Comparison of ENCODE assay signal across 10 cellular contexts in the genomic region with DNA sequence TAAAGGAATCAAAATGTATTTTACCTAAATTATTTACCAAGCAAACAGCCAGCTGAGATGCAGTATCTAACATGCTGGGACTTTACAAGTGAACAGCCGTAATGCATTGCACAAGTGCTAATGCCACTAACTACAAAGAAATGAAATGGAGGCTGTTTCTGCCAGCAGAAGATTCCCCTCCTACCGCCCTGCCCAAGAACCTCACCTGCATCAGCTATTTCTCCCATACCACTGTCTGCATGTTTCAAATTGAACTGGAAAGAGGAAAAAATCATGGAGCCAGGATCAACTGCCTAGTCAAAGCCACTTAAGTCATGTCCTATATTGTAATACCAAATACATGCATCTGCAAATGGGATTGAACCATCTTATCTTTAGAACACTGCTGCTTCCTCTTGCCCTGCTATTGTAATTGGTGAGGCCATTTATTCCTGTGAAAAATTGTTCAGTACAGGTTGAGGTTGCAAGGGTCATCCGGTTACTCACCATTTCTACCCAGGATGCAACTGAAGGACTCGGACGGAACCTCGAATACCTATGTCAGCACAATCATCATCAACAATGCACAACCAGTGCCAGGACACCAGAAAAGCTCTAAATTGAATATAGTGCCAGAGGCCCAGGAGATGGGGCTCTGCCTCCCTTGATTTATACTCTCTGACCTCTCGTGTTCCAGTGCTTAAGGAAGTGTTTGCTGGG. TPM values are rescaled to one million over a fixed set of nuclear protein-coding genes. Genes with fewer than 3 reads are reported as not detected.
DNase-seq lines count a peak whose midpoint lies in the region; ATAC-seq and TF ChIP-seq lines count a peak whose summit lies in the region.
"Had no signal": no experiment of that assay in that cellular context is flagged by ENCODE, and none has a peak within 500 bp of the region (broad histone marks: within the 10 kb centered on the region; RNA-seq: fewer than 3 reads in every experiment).

No MANE protein-coding gene starts in this region.

- H3K4me1 ChIP-seq in ACC112 (ENCODE audit: control insufficient read depth, insufficient read depth, low read length, unreplicated experiment) (peaks cover 70% of the 10 kb centered on the region), SJCRH30 (peaks cover 45% of the 10 kb centered on the region), fibroblast of lung (ENCODE audit: control insufficient read depth, extremely low read depth, insufficient read depth, low read length) (peaks cover 40% of the 10 kb centered on the region)

- peaks cover 46% of the 10 kb centered on the region for H3K4me1 Mint-ChIP-seq in nephron progenitor cell

- peak overlapping the region; percentile 98 for H3K27ac ChIP-seq in ACC112 (ENCODE audit: low read depth, low read length)
- H3K27ac ChIP-seq in SJCRH30, result peak overlapping the region; percentile 92
- H3K27ac ChIP-seq in fibroblast of lung (ENCODE audit: insufficient read depth, low read length), result peak overlapping the region; percentile 93

- DNase-seq in SJCRH30 (no peak), fibroblast of lung (ENCODE audit: low read depth in 2 of 2) (peak in 1 of 2 donors; percentile 85), nephron progenitor cell (no peak), GM13977 (ENCODE audit: low spot score) (no peak), NCI-H345 (lab: John Stamatoyannopoulos, UW) (no peak), pons (ENCODE audit: low spot score) (no peak)
- DNase-seq: activated naive CD8-positive, alpha-beta T cell treated with anti-CD3 and anti-CD28 coated beads, Interleukin-2, amount 10 ng/mL, durations not matched to agents 7 days and 5 days; NCI-H1105 had no signal

- in situ Hi-C loops in GM13977 (cut with MboI; ENCODE audit: low pct_unique_long_range_greater_than_20kb, low sequenced_read_pairs, unreplicated experiment), result no loop called here

- H3K4me2 ChIP-seq in fibroblast of lung (ENCODE audit: extremely low read depth, insufficient read depth, low read length), result no peak overlapping the region

- no peak overlapping the region for H3K4me3 Mint-ChIP-seq in nephron progenitor cell
- H3K4me3 Mint-ChIP-seq: activated naive CD8-positive, alpha-beta T cell treated with anti-CD3 and anti-CD28 coated beads, Interleukin-2, amount 10 ng/mL, durations not matched to agents 7 days and 5 days had no signal

- H3K9me3 Mint-ChIP-seq in nephron progenitor cell, result peaks cover 19% of the 10 kb centered on the region
- H3K9me3 Mint-ChIP-seq: activated naive CD8-positive, alpha-beta T cell treated with anti-CD3 and anti-CD28 coated beads, Interleukin-2, amount 10 ng/mL, durations not matched to agents 7 days and 5 days had no signal

- H3K27me3 ChIP-seq in ACC112 (ENCODE audit: insufficient read depth, low read length), result no peaks in the 10 kb centered on the region
- no peaks in the 10 kb centered on the region for H3K27me3 ChIP-seq in SJCRH30
- H3K27me3 ChIP-seq in fibroblast of lung (ENCODE audit: control insufficient read depth, insufficient read depth, low read length), result no peaks in the 10 kb centered on the region

- H3K27me3 Mint-ChIP-seq in nephron progenitor cell (ENCODE audit: low read depth, poor library complexity), result no peaks in the 10 kb centered on the region
- H3K27me3 Mint-ChIP-seq: activated naive CD8-positive, alpha-beta T cell treated with anti-CD3 and anti-CD28 coated beads, Interleukin-2, amount 10 ng/mL, durations not matched to agents 7 days and 5 days had no signal

- peaks cover 6% of the 10 kb centered on the region for H4K20me1 ChIP-seq in fibroblast of lung (ENCODE audit: control insufficient read depth, extremely low read depth, insufficient read depth, low read length)

- H3K9ac ChIP-seq in fibroblast of lung (ENCODE audit: insufficient read depth, low read length), result no peak overlapping the region

- H3K27ac Mint-ChIP-seq in nephron progenitor cell, result peak overlapping the region; percentile 40
- H3K27ac Mint-ChIP-seq: activated naive CD8-positive, alpha-beta T cell treated with anti-CD3 and anti-CD28 coated beads, Interleukin-2, amount 10 ng/mL, durations not matched to agents 7 days and 5 days had no signal

- no peak for TF ChIP-seq CTCF in fibroblast of lung (conservative IDR thresholded peaks at IDR 0.05 in 1 of 2, IDR thresholded peaks at IDR 0.05 in 1 of 2; ENCODE audit: low read depth in 1 of 2, low read length in 2 of 2)
- TF ChIP-seq CTCF in nephron progenitor cell (IDR thresholded peaks at IDR 0.05), result no peak
- no peak for TF ChIP-seq CTCF in GM13977 (IDR thresholded peaks at IDR 0.05; ENCODE audit: extremely low read depth, insufficient read depth, missing control alignments)

- ATAC-seq in HG03095 (IDR thresholded peaks at IDR 0.05; ENCODE audit: unreplicated experiment), result no peak

- peaks cover 35% of the 10 kb centered on the region for H3K36me3 Mint-ChIP-seq in nephron progenitor cell (ENCODE audit: low read depth)

- H3K36me3 ChIP-seq in ACC112 (ENCODE audit: insufficient read depth, low read length) (peaks cover 57% of the 10 kb centered on the region), SJCRH30 (peaks cover 6% of the 10 kb centered on the region; the same call in 1 of the 2 replicates), fibroblast of lung (ENCODE audit: control insufficient read depth, insufficient read depth, low read length) (peaks cover 21% of the 10 kb centered on the region)

- peaks cover 56% of the 10 kb centered on the region for H3K79me2 ChIP-seq in ACC112 (ENCODE audit: control insufficient read depth, insufficient read depth, low read length, unreplicated experiment)
- H3K79me2 ChIP-seq in fibroblast of lung (ENCODE audit: control insufficient read depth, insufficient read depth, low read length), result peaks cover 63% of the 10 kb centered on the region

- 0 out of 2 replicates have a peak overlapping the region, but pooled peaks have one; percentile 51 for H3K4me3 ChIP-seq in ACC112 (ENCODE audit: low read depth, low read length)
- no peak overlapping the region for H3K4me3 ChIP-seq in SJCRH30
- H3K4me3 ChIP-seq in fibroblast of lung (replicated peaks in 1 of 4; ENCODE audit: control extremely low read depth in 1 of 4, insufficient read depth in 1 of 4, low read depth in 3 of 4, low read length in 4 of 4), result no peak overlapping the region

- H3K9me3 ChIP-seq in SJCRH30 (replicated peaks), result 0 out of 2 replicates have a peak, but pooled peaks cover 4% of the 10 kb centered on the region
- no peaks in the 10 kb centered on the region for H3K9me3 ChIP-seq in fibroblast of lung (ENCODE audit: control insufficient read depth, insufficient read depth, low read depth, low read length)

- H2AFZ ChIP-seq in ACC112 (ENCODE audit: low read length, unreplicated experiment) (no peak overlapping the region), fibroblast of lung (ENCODE audit: low read length) (no peak overlapping the region)

RNA-seq across cellular contexts. Expression of a gene that starts 27.5 kb away (rescaled TPM):
- total RNA-seq in SJCRH30 (2014; rRNA removed; shearing (Covaris generic)), result 236 and 243 TPM in 2 replicates
- total RNA-seq in fibroblast of lung, result 1,250 and 2,754 TPM in 2 replicates
- polyA plus RNA-seq in fibroblast of lung, result 4,872 and 6,648 TPM in 2 replicates
- 3,157 and 3,880 TPM in 2 replicates for polyA plus RNA-seq in fibroblast of lung (2012)
- polyA minus RNA-seq in fibroblast of lung (ENCODE audit: low replicate concordance), result 1,485 and 1,743 TPM in 2 replicates
